Comparison of ENCODE assay signal across 23 cellular contexts in the genomic region with DNA sequence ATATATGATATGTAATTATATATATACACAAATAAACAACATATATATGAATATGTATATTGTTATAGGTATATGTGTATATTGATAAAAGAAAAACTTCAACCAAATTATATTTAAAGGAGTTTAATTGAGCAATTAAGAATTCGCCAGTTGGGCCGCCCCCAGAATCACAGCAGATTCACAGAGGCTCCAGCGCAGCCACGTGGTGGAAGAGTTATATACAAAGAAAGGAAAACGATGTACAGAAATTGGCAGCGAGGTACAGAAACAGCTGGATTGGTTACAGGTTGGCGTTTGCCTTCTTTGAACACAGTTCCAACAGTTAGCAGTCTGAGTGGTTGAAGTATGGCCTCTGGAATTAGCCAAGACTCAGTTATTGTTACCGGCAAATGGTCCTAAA.
A peak's percentile ranks its signal among the peaks of the same experiment; 100 is the strongest.
DNase-seq lines count a peak whose midpoint lies in the region; ATAC-seq, FAIRE-seq and TF ChIP-seq lines count a peak whose summit lies in the region.
"Had no signal": no experiment of that assay in that cellular context is flagged by ENCODE, and none has a peak within 500 bp of the region (broad histone marks: within the 10 kb centered on the region; RNA-seq: fewer than 3 reads in every experiment).

No MANE protein-coding gene starts in this region.

- no peaks in the 10 kb centered on the region for H3K9me3 ChIP-seq in Karpas-422 (ENCODE audit: low read length)
- no peaks in the 10 kb centered on the region for H3K9me3 ChIP-seq in Panc1 (ENCODE audit: control insufficient read depth, insufficient read depth, low read depth, low read length)
- H3K9me3 ChIP-seq: adrenal gland; BLaER1 treated with 17β-estradiol and CSF1 and Interleukin-3, amounts not matched to agents 10 nM and 100 nM; SK-N-SH had no signal

- H3K27me3 Mint-ChIP-seq in activated T-helper 2 cell treated with anti-CD3 and anti-CD28 coated beads, Interferon-gamma antibody, Interleukin-2, Interleukin-4, amounts not matched to agents 10 μg/mL and 5 μg/mL and 100 μg/mL, durations not matched to agents 14 hours and 24 hours and 36 hours (ENCODE audit: low read depth) = peaks cover 16% of the 10 kb centered on the region

- no peaks in the 10 kb centered on the region for H3K79me2 ChIP-seq in Karpas-422 (ENCODE audit: low read length)

- H3K27ac ChIP-seq in Karpas-422 (ENCODE audit: low read length) = no peak overlapping the region
- no peak overlapping the region for H3K27ac ChIP-seq in Panc1 (ENCODE audit: low read length)
- H3K27ac ChIP-seq: adrenal gland; BLaER1 treated with 17β-estradiol and CSF1 and Interleukin-3, amounts not matched to agents 10 nM and 100 nM had no signal

- peaks cover 4% of the 10 kb centered on the region; the same call in 1 of the 2 replicates for H3K27me3 ChIP-seq in Karpas-422 (ENCODE audit: low read length)
- no peaks in the 10 kb centered on the region for H3K27me3 ChIP-seq in Panc1 (ENCODE audit: control insufficient read depth, insufficient read depth, low read length)
- H3K27me3 ChIP-seq: adrenal gland; BLaER1 treated with 17β-estradiol and CSF1 and Interleukin-3, amounts not matched to agents 10 nM and 100 nM had no signal

- CTCF ChIA-PET in Panc1 (lab: Charles Lee) = interaction anchor here (1.7 kb wide), 1 partner anchor 788 kb away, joined by 5 read pairs; no protein-coding TSS in a partner anchor

- H3K9ac ChIP-seq in Karpas-422 (ENCODE audit: low read length) = no peak overlapping the region
- H3K9ac ChIP-seq: BLaER1 treated with 17β-estradiol and CSF1 and Interleukin-3, amounts not matched to agents 10 nM and 100 nM; SK-N-SH had no signal

- intact Hi-C loops in Panc1 (cut with micrococcal nuclease; ENCODE audit: unreplicated experiment) = loop anchor here (10.0 kb wide), 2 partner anchors 269 to 1669 kb away; partner anchors contain the start of gene SEMA6D
- intact Hi-C loops in activated T-helper 2 cell treated with anti-CD3 and anti-CD28 coated beads, Interferon-gamma antibody, Interleukin-2, Interleukin-4, amounts not matched to agents 10 μg/mL and 5 μg/mL and 100 μg/mL, durations not matched to agents 14 hours and 24 hours and 36 hours (cut with micrococcal nuclease) = no loop called here

- H3K4me1 Mint-ChIP-seq in activated T-helper 2 cell treated with anti-CD3 and anti-CD28 coated beads, Interferon-gamma antibody, Interleukin-2, Interleukin-4, amounts not matched to agents 10 μg/mL and 5 μg/mL and 100 μg/mL, durations not matched to agents 14 hours and 24 hours and 36 hours (ENCODE audit: low read depth) = peaks cover 6% of the 10 kb centered on the region
- H3K4me1 Mint-ChIP-seq: stimulated activated effector memory CD8-positive, alpha-beta T cell treated with anti-CD3 and anti-CD28 coated beads, Interleukin-12 subunit alpha, Interleukin-12 subunit beta, amount 100 ng/mL, for 72 hours had no signal

- peak; percentile 14 for TF ChIP-seq CTCF in D721Med (IDR thresholded peaks at IDR 0.05; ENCODE audit: insufficient read depth, missing control alignments)
- peak; percentile 27 for TF ChIP-seq CTCF in Panc1 (IDR thresholded peaks at IDR 0.05)

- H3K4me3 ChIP-seq in Karpas-422 (ENCODE audit: low read length) = no peak overlapping the region
- no peak overlapping the region for H3K4me3 ChIP-seq in Panc1 (ENCODE audit: low read depth in 2 of 2, low read length in 2 of 2)
- H3K4me3 ChIP-seq: adrenal gland; BLaER1 treated with 17β-estradiol and CSF1 and Interleukin-3, amounts not matched to agents 10 nM and 100 nM had no signal

- no peak overlapping the region for H2AFZ ChIP-seq in Karpas-422 (ENCODE audit: low read length)

- no peak overlapping the region for H3K4me2 ChIP-seq in Karpas-422 (ENCODE audit: low read depth, low read length, poor library complexity, severe bottlenecking)
- H3K4me2 ChIP-seq: BLaER1 treated with 17β-estradiol and CSF1 and Interleukin-3, amounts not matched to agents 10 nM and 100 nM; SK-N-SH had no signal

- no TSS peak for BruUV-seq in Panc1 (replicated peaks; lab: Mats Ljungman, UMichigan)

- H3K4me3 Mint-ChIP-seq in activated T-helper 2 cell treated with anti-CD3 and anti-CD28 coated beads, Interferon-gamma antibody, Interleukin-2, Interleukin-4, amounts not matched to agents 10 μg/mL and 5 μg/mL and 100 μg/mL, durations not matched to agents 14 hours and 24 hours and 36 hours (ENCODE audit: low read depth) = no peak overlapping the region
- H3K4me3 Mint-ChIP-seq: activated T-cell treated with anti-CD3 and anti-CD28 coated beads, Interleukin-2, amount 50 U/mL, for 24 hours; brain; natural killer cell; stimulated activated effector memory CD8-positive, alpha-beta T cell treated with anti-CD3 and anti-CD28 coated beads, Interleukin-12 subunit alpha, Interleukin-12 subunit beta, amount 100 ng/mL, for 72 hours had no signal

- DNase-seq in D721Med (ENCODE audit: insufficient read length, low spot score) (no peak), Karpas-422 (peak; percentile 44), Panc1 (ENCODE audit: low read depth, low spot score) (no peak), fibroblast of peridontal ligament (ENCODE audit: extremely low read depth) (peak; percentile 4), LoVo (ENCODE audit: low spot score) (no peak)
- no peak for DNase-seq in activated naive CD4-positive, alpha-beta T cell treated with Interleukin-2 at 50 U/mL for 16 hours
- no peak for DNase-seq in activated T-helper 2 cell treated with anti-CD3 and anti-CD28 coated beads, Interferon-gamma antibody, Interleukin-2, Interleukin-4, amounts not matched to agents 10 μg/mL and 5 μg/mL and 100 μg/mL, durations not matched to agents 14 hours and 24 hours and 36 hours (ENCODE audit: low spot score)
- DNase-seq: activated CD4-positive, alpha-beta T cell treated with anti-CD3 and anti-CD28 coated beads for 4 hours; activated CD8-positive, alpha-beta memory T cell treated with anti-CD3 and anti-CD28 coated beads for 24 hours; activated T-cell treated with anti-CD3 and anti-CD28 coated beads, Interleukin-2, amount 50 U/mL, for 24 hours; adrenal gland; effector CD8-positive, alpha-beta T cell; islet precursor cell; natural killer cell; NCI-H2029 treated with DMSO at 0.1 percent for 48 hours; SK-N-SH; substantia nigra; T-helper 2 cell had no signal

- no peak overlapping the region for H3K27ac Mint-ChIP-seq in activated T-helper 2 cell treated with anti-CD3 and anti-CD28 coated beads, Interferon-gamma antibody, Interleukin-2, Interleukin-4, amounts not matched to agents 10 μg/mL and 5 μg/mL and 100 μg/mL, durations not matched to agents 14 hours and 24 hours and 36 hours
- H3K27ac Mint-ChIP-seq: activated T-cell treated with anti-CD3 and anti-CD28 coated beads, Interleukin-2, amount 50 U/mL, for 24 hours; brain; natural killer cell; stimulated activated effector memory CD8-positive, alpha-beta T cell treated with anti-CD3 and anti-CD28 coated beads, Interleukin-12 subunit alpha, Interleukin-12 subunit beta, amount 100 ng/mL, for 72 hours had no signal

- H3K9me3 Mint-ChIP-seq in activated T-helper 2 cell treated with anti-CD3 and anti-CD28 coated beads, Interferon-gamma antibody, Interleukin-2, Interleukin-4, amounts not matched to agents 10 μg/mL and 5 μg/mL and 100 μg/mL, durations not matched to agents 14 hours and 24 hours and 36 hours = no peaks in the 10 kb centered on the region
- H3K9me3 Mint-ChIP-seq: activated T-cell treated with anti-CD3 and anti-CD28 coated beads, Interleukin-2, amount 50 U/mL, for 24 hours; stimulated activated effector memory CD8-positive, alpha-beta T cell treated with anti-CD3 and anti-CD28 coated beads, Interleukin-12 subunit alpha, Interleukin-12 subunit beta, amount 100 ng/mL, for 72 hours had no signal

- H3K4me1 ChIP-seq in Karpas-422 (ENCODE audit: low read length) (no peaks in the 10 kb centered on the region), Panc1 (ENCODE audit: control insufficient read depth, insufficient read depth, low read length) (no peaks in the 10 kb centered on the region)
- H3K4me1 ChIP-seq: adrenal gland had no signal

- in situ Hi-C loops in Panc1 (cut with HindIII; ENCODE audit: low pct_unique_long_range_greater_than_20kb, low sequenced_read_pairs) = no loop called here

- no peaks in the 10 kb centered on the region for H3K9me2 ChIP-seq in Karpas-422 (replicated peaks; ENCODE audit: insufficient read depth, low read length)
- H3K9me2 ChIP-seq: SK-N-SH had no signal

- no peaks in the 10 kb centered on the region for H4K20me1 ChIP-seq in Karpas-422 (ENCODE audit: insufficient read depth, low read depth, low read length)
- H4K20me1 ChIP-seq: BLaER1 treated with 17β-estradiol and CSF1 and Interleukin-3, amounts not matched to agents 10 nM and 100 nM had no signal

- no peaks in the 10 kb centered on the region for H3K36me3 Mint-ChIP-seq in activated T-helper 2 cell treated with anti-CD3 and anti-CD28 coated beads, Interferon-gamma antibody, Interleukin-2, Interleukin-4, amounts not matched to agents 10 μg/mL and 5 μg/mL and 100 μg/mL, durations not matched to agents 14 hours and 24 hours and 36 hours (ENCODE audit: low read depth)
- H3K36me3 Mint-ChIP-seq: brain; natural killer cell; stimulated activated effector memory CD8-positive, alpha-beta T cell treated with anti-CD3 and anti-CD28 coated beads, Interleukin-12 subunit alpha, Interleukin-12 subunit beta, amount 100 ng/mL, for 72 hours had no signal

- POLR2A ChIA-PET in Panc1 (lab: Charles Lee) = no interaction called here

- no peak for ATAC-seq in Panc1
- ATAC-seq: esophagus mucosa; natural killer cell; stimulated activated effector memory CD8-positive, alpha-beta T cell treated with anti-CD3 and anti-CD28 coated beads, Interleukin-12 subunit alpha, Interleukin-12 subunit beta, amount 100 ng/mL, for 72 hours had no signal

- H3K36me3 ChIP-seq in Karpas-422 (ENCODE audit: insufficient read depth, low read length) (no peaks in the 10 kb centered on the region), Panc1 (ENCODE audit: control insufficient read depth, insufficient read depth, low read length) (no peaks in the 10 kb centered on the region)
- H3K36me3 ChIP-seq: adrenal gland; BLaER1 treated with 17β-estradiol and CSF1 and Interleukin-3, amounts not matched to agents 10 nM and 100 nM had no signal

- FAIRE-seq in D721Med (lab: Jason Lieb, UNC) = no peak
- FAIRE-seq: GM18507 had no signal

Comparison
In these comparisons a context has a peak if more than half of its experiments do, and no peak if none do; other contexts are left out.
1. DNase-seq: peak in Karpas-422 (single experiment) and fibroblast of peridontal ligament (single experiment); none in D721Med (single experiment), Panc1 (single experiment), activated naive CD4-positive, alpha-beta T cell treated with Interleukin-2 at 50 U/mL for 16 hours (single experiment), activated T-helper 2 cell treated with anti-CD3 and anti-CD28 coated beads, Interferon-gamma antibody, Interleukin-2, Interleukin-4, amounts not matched to agents 10 μg/mL and 5 μg/mL and 100 μg/mL, durations not matched to agents 14 hours and 24 hours and 36 hours (single experiment) and LoVo (single experiment).